Comparison of ENCODE assay signal across 8 cellular contexts in the genomic region with DNA sequence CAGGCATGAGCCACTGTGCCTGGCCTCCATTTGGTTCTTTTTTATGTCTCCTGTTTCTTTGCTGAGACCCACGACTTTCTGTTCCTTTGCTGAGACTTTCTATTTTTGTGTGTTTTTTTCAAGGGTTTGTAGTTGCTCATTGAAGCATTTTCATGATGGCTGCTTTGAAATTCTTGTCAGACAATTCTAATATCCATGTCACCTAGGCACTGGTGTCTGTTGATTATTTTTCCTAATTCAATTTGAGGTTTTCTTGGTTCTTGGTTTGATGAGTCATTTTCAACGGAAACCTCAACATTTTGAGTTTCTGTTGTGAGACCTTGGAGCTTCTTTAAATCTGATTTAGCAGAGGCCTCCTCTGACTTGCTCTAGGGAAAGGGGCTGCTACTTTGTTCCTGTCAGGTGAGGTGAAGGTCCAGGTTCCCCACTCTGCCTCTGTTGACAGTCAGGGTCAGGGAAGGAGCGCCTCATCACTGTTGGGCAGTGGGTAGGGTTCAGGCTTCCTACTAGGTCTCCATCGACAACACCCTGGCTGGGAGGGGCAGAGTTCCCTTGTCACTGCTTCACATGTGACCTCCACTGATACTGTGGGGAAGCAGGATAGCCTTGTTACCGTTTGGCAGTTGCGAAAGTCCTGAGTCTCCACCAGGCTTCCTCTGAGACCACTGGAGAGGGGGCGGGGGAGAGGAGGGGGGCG.
DNase-seq lines count a peak whose midpoint lies in the region; ATAC-seq, FAIRE-seq and TF ChIP-seq lines count a peak whose summit lies in the region.

No MANE protein-coding gene starts in this region.

- H3K27ac ChIP-seq in A549 = peak overlapping the region in 1 of 2 experiments; percentile 31; a peak in 1 of 6 replicates
- peak overlapping the region; percentile 37 for H3K27ac ChIP-seq in cardiac muscle cell
- H3K27ac ChIP-seq in spleen = peak overlapping the region in 7 of 8 donors; percentile 63 to 90 (median 76)

- POLR2A ChIA-PET in A549 (lab: Yijun Ruan, JAX) = no interaction called here

- H3K9me3 ChIP-seq in A549 (no peaks in the 10 kb centered on the region), NT2/D1 (ENCODE audit: insufficient read depth, low read length) (no peaks in the 10 kb centered on the region), cardiac muscle cell (ENCODE audit: low read depth) (no peaks in the 10 kb centered on the region), spleen (peaks cover 0 to 5% (median 0%) of the 10 kb centered on the region in 8 donors)

- no peaks in the 10 kb centered on the region for H3K36me3 ChIP-seq in NT2/D1 (ENCODE audit: insufficient read depth, insufficient read length, low read length)
- no peaks in the 10 kb centered on the region for H3K36me3 ChIP-seq in cardiac muscle cell
- H3K36me3 ChIP-seq in spleen = no peaks in the 10 kb centered on the region

- intact Hi-C loops in spleen (cut with DNase I; ENCODE audit: low total_unique reads) = loop anchor here (10.0 kb wide), 1 partner anchor 68 kb away; the partner anchor contains the start of gene RNF24

- H3K4me3 ChIP-seq in A549 (no peak overlapping the region), NT2/D1 (ENCODE audit: insufficient read length, low read depth) (no peak overlapping the region), cardiac muscle cell (no peak overlapping the region), spleen (peak overlapping the region in 1 of 8 donors; percentile 47)

- CTCF ChIA-PET in A549 (lab: Yijun Ruan, JAX) = interaction anchor here (1.4 to 10.9 kb wide), 5 partner anchors 10 to 333 kb away, joined by 4 to 167 read pairs (median 6); partner anchors contain the start of gene RNF24

- no peak for FAIRE-seq in A549 (lab: Jason Lieb, UNC)

- H3K4me2 ChIP-seq in A549 = no peak overlapping the region

- ATAC-seq in A549 (no peak), GM21528 (IDR thresholded peaks at IDR 0.05; ENCODE audit: low FRiP score, unreplicated experiment) (peak; percentile 46)

- WGBS in A549 (ENCODE audit: missing lambda C conversion rate) = 68% methylated on average over 6 of the region's 8 CpGs
- 5 to 30% (median 11%) methylated on average over 5 to 6 of the region's 8 CpGs for WGBS in spleen, 5 donors

- DNase-seq in A549 (ENCODE audit: low read depth in 1 of 2, low spot score in 1 of 2) (no peak), NT2/D1 (ENCODE audit: low read depth, low spot score) (peak; percentile 44), activated T-cell treated with anti-CD3 and anti-CD28 coated beads for 48 hours (ENCODE audit: low read depth) (peak; percentile 18), cardiac muscle cell (ENCODE audit: low read depth in 1 of 2, low spot score in 1 of 2) (peak; percentile 73 to 93), spleen (peak; percentile 85), LoVo (ENCODE audit: low spot score) (no peak), NCI-H1436 treated with DMSO at 0.1 percent for 48 hours (lab: John Stamatoyannopoulos, UW) (no peak)

- H3K4me1 ChIP-seq in A549 = peaks cover 8% of the 10 kb centered on the region; the same call in 2 of the 3 replicates
- no peaks in the 10 kb centered on the region for H3K4me1 ChIP-seq in NT2/D1 (ENCODE audit: insufficient read depth, insufficient read length)
- H3K4me1 ChIP-seq in cardiac muscle cell (ENCODE audit: low read depth) = peaks cover 14% of the 10 kb centered on the region
- peaks cover 7 to 59% (median 27%) of the 10 kb centered on the region in 6 donors for H3K4me1 ChIP-seq in spleen

- H3K9ac ChIP-seq in NT2/D1 (ENCODE audit: insufficient read length, low read depth) = no peak overlapping the region

- no peak for TF ChIP-seq EP300 in A549 (IDR thresholded peaks at IDR 0.05)

- no peak for TF ChIP-seq RAD21 in A549 (conservative IDR thresholded peaks at IDR 0.05 in 1 of 2, IDR thresholded peaks at IDR 0.05 in 1 of 2)

- TF ChIP-seq CTCF in A549 (IDR thresholded peaks at IDR 0.05) (no peak), cardiac muscle cell (IDR thresholded peaks at IDR 0.05; ENCODE audit: low read depth, low read length) (no peak), spleen (IDR thresholded peaks at IDR 0.05 in 8 of 11, conservative IDR thresholded peaks at IDR 0.05 in 3 of 11) (no peak)

- TF ChIP-seq POLR2A in A549 (IDR thresholded peaks at IDR 0.05; ENCODE audit: low read length) = no peak
- TF ChIP-seq POLR2A in spleen (IDR thresholded peaks at IDR 0.05) = no peak

- H3K27me3 ChIP-seq in NT2/D1 (ENCODE audit: insufficient read depth, insufficient read length) (no peaks in the 10 kb centered on the region), cardiac muscle cell (no peaks in the 10 kb centered on the region), spleen (replicated peaks in 1 of 7) (no peaks in the 10 kb centered on the region)

TF ChIP-seq in A549, 52 proteins besides CTCF, POLR2A, EP300 and RAD21:
- no peak for TF ChIP-seq FOSL2 (IDR thresholded peaks at IDR 0.05)
- TF ChIP-seq FOSL2 (CRISPR knock-in tag; IDR thresholded peaks at IDR 0.05) = peak; percentile 44; the same call in 1 of the 2 replicates
- TF ChIP-seq KDM5A (IDR thresholded peaks at IDR 0.05) = no peak

Comparison
In these comparisons a context has a peak if more than half of its experiments do, and no peak if none do; other contexts are left out.
1. DNase-seq: peak in NT2/D1 (single experiment), activated T-cell treated with anti-CD3 and anti-CD28 coated beads for 48 hours (single experiment), cardiac muscle cell (2 of 2) and spleen (single experiment); none in A549 (0 of 2), LoVo (single experiment) and NCI-H1436 treated with DMSO at 0.1 percent for 48 hours (single experiment).